11 cellular contexts compared by ENCODE assay signal in genomic region chr17:21279582-21279981, GRCh38. TPM values are rescaled to one million over a fixed set of nuclear protein-coding genes. Genes with fewer than 3 reads are reported as not detected.
DNase-seq lines count a peak whose midpoint lies in the region; ATAC-seq, FAIRE-seq and TF ChIP-seq lines count a peak whose summit lies in the region.
"Had no signal": no experiment of that assay in that cellular context is flagged by ENCODE, and none has a peak within 500 bp of the region (broad histone marks: within the 10 kb centered on the region; RNA-seq: fewer than 3 reads in every experiment).

No MANE protein-coding gene starts in this region.

- H3K9me3 Mint-ChIP-seq in activated T-cell treated with anti-CD3 and anti-CD28 coated beads, Interleukin-2, amount 50 U/mL, for 24 hours, result no peaks in the 10 kb centered on the region

- H3K9me3 ChIP-seq in SU-DHL-6 (ENCODE audit: insufficient read depth, low read length) (no peaks in the 10 kb centered on the region), endothelial cell of umbilical vein (replicated peaks; ENCODE audit: control insufficient read depth, insufficient read depth, low read length) (no peaks in the 10 kb centered on the region), skeletal muscle tissue (ENCODE audit: control insufficient read depth in 3 of 3, low read length in 3 of 3) (no peaks in the 10 kb centered on the region)
- H3K9me3 ChIP-seq: colonic mucosa, mucosa of descending colon, thoracic aorta had no signal

- POLR2A ChIA-PET in endothelial cell of umbilical vein (lab: Charles Lee), result interaction anchor here (0.5 kb wide), 1 partner anchor 151 kb away, joined by 4 read pairs; no protein-coding TSS in a partner anchor

- H4K20me1 ChIP-seq in SU-DHL-6 (ENCODE audit: low read depth, low read length) (no peaks in the 10 kb centered on the region), endothelial cell of umbilical vein (replicated peaks; ENCODE audit: control insufficient read depth, extremely low read depth, insufficient read depth, low read length) (no peaks in the 10 kb centered on the region)

- no peaks in the 10 kb centered on the region for H3K36me3 Mint-ChIP-seq in activated T-cell treated with anti-CD3 and anti-CD28 coated beads, Interleukin-2, amount 50 U/mL, for 24 hours (ENCODE audit: low read depth)

- H3K27me3 ChIP-seq in SU-DHL-6 (ENCODE audit: low read length) (no peaks in the 10 kb centered on the region), endothelial cell of umbilical vein (ENCODE audit: control insufficient read depth in 2 of 2, insufficient read depth in 2 of 2, low read length in 2 of 2) (no peaks in the 10 kb centered on the region), skeletal muscle tissue (ENCODE audit: control insufficient read depth in 3 of 3, insufficient read depth in 3 of 3, low read length in 3 of 3) (no peaks in the 10 kb centered on the region)
- H3K27me3 ChIP-seq: colonic mucosa had no signal

- H3K4me1 ChIP-seq in endothelial cell of umbilical vein (ENCODE audit: control insufficient read depth, extremely low read depth, insufficient read depth, low read length) (peaks cover 26% of the 10 kb centered on the region), skeletal muscle tissue (ENCODE audit: control insufficient read depth in 3 of 3, insufficient read depth in 3 of 3, low read length in 3 of 3) (peaks cover 51 to 72% (median 70%) of the 10 kb centered on the region in 3 donors)

- CTCF ChIA-PET in endothelial cell of umbilical vein (lab: Charles Lee), result interaction anchor here (0.5 to 9.0 kb wide), 21 partner anchors 9 to 342 kb away, joined by 3 to 71 read pairs (median 4); partner anchors contain the start of genes NATD1, TMEM11 and USP22

- H3K9me2 ChIP-seq in SU-DHL-6 (replicated peaks; ENCODE audit: insufficient read depth, low read length), result no peaks in the 10 kb centered on the region

- no peak for DNase-seq in activated T-cell treated with anti-CD3 and anti-CD28 coated beads, Interleukin-2, amount 50 U/mL, for 24 hours
- no peak for DNase-seq in activated T-cell treated with anti-CD3 and anti-CD28 coated beads, Interleukin-2, amount 50 U/mL, for 1 hour
- DNase-seq in endothelial cell of umbilical vein (ENCODE audit: low read depth, low spot score) (no peak), ecto neural progenitor cell (ENCODE audit: low spot score) (no peak)

- no peak overlapping the region for H3K4me3 Mint-ChIP-seq in activated T-cell treated with anti-CD3 and anti-CD28 coated beads, Interleukin-2, amount 50 U/mL, for 24 hours

- H3K4me2 ChIP-seq in SU-DHL-6 (ENCODE audit: low read depth, low read length, poor library complexity, severe bottlenecking) (no peak overlapping the region), endothelial cell of umbilical vein (ENCODE audit: insufficient read depth, low read length) (no peak overlapping the region)

- ATAC-seq in GM21576 (IDR thresholded peaks at IDR 0.05; ENCODE audit: unreplicated experiment) (no peak), GM18502 (IDR thresholded peaks at IDR 0.05; ENCODE audit: poor library complexity, unreplicated experiment) (no peak)

- no peak overlapping the region for H3K27ac ChIP-seq in SU-DHL-6 (ENCODE audit: low read depth, low read length)
- H3K27ac ChIP-seq in endothelial cell of umbilical vein (ENCODE audit: insufficient read depth, low read depth, low read length), result no peak overlapping the region
- peak overlapping the region; percentile 61 for H3K27ac ChIP-seq in skeletal muscle tissue (ENCODE audit: low read depth, low read length)
- H3K27ac ChIP-seq: thoracic aorta had no signal

- no peaks in the 10 kb centered on the region for H3F3A ChIP-seq in SU-DHL-6 (ENCODE audit: insufficient read depth)

- FAIRE-seq in endothelial cell of umbilical vein (lab: Jason Lieb, UNC), result no peak

- H2AFZ ChIP-seq in SU-DHL-6 (ENCODE audit: low read depth, low read length, severe bottlenecking) (peak overlapping the region; percentile 35), endothelial cell of umbilical vein (ENCODE audit: low read depth, low read length) (peak overlapping the region; percentile 18)

- H3K4me1 Mint-ChIP-seq in activated T-cell treated with anti-CD3 and anti-CD28 coated beads, Interleukin-2, amount 50 U/mL, for 24 hours (ENCODE audit: low read depth), result peaks cover 74% of the 10 kb centered on the region

- no peaks in the 10 kb centered on the region for H3K36me3 ChIP-seq in SU-DHL-6 (ENCODE audit: low read length)
- no peaks in the 10 kb centered on the region for H3K36me3 ChIP-seq in endothelial cell of umbilical vein (ENCODE audit: control insufficient read depth in 2 of 2, extremely low read depth in 1 of 2, insufficient read depth in 2 of 2, low read length in 2 of 2)
- no peaks in the 10 kb centered on the region for H3K36me3 ChIP-seq in skeletal muscle tissue (ENCODE audit: control insufficient read depth in 3 of 3, insufficient read depth in 3 of 3, low read length in 3 of 3)
- H3K36me3 ChIP-seq: colonic mucosa, thoracic aorta had no signal

- H3K27me3 Mint-ChIP-seq in activated T-cell treated with anti-CD3 and anti-CD28 coated beads, Interleukin-2, amount 50 U/mL, for 24 hours, result no peaks in the 10 kb centered on the region

- H3K9me1 ChIP-seq in endothelial cell of umbilical vein (replicated peaks; ENCODE audit: control insufficient read depth, extremely low read depth, insufficient read depth, low read length), result no peaks in the 10 kb centered on the region

- intact Hi-C loops in endothelial cell of umbilical vein (cut with micrococcal nuclease), result no loop called here

- peak overlapping the region; percentile 53 for H3K27ac Mint-ChIP-seq in activated T-cell treated with anti-CD3 and anti-CD28 coated beads, Interleukin-2, amount 50 U/mL, for 24 hours

- H3K79me2 ChIP-seq in SU-DHL-6 (ENCODE audit: insufficient read depth, low read length) (peaks cover under 1% of the 10 kb centered on the region; the same call in 1 of the 2 replicates), endothelial cell of umbilical vein (ENCODE audit: control insufficient read depth, insufficient read depth, low read length) (no peaks in the 10 kb centered on the region)

- dilution Hi-C loops in endothelial cell of umbilical vein (cut with MboI; ENCODE audit: extremely low pct_ligation_motif_present, low sequenced_read_pairs), result no loop called here

- H3K4me3 ChIP-seq in SU-DHL-6 (ENCODE audit: insufficient read depth, low read length, poor library complexity, severe bottlenecking), result no peak overlapping the region
- H3K4me3 ChIP-seq in endothelial cell of umbilical vein (replicated peaks in 1 of 3; ENCODE audit: insufficient read depth in 1 of 3, low read depth in 1 of 3, low read length in 3 of 3), result no peak overlapping the region
- peak overlapping the region in 1 of 3 donors; percentile 23 for H3K4me3 ChIP-seq in skeletal muscle tissue (ENCODE audit: low read length in 3 of 3)
- H3K4me3 ChIP-seq: colonic mucosa, mucosa of descending colon, thoracic aorta had no signal

- no TSS peak for BruUV-seq in endothelial cell of umbilical vein (replicated peaks; lab: Mats Ljungman, UMichigan)

- no peak for TF ChIP-seq POLR2A in endothelial cell of umbilical vein (IDR thresholded peaks at IDR 0.05; ENCODE audit: low read depth, low read length)

- H3K9ac ChIP-seq in SU-DHL-6 (ENCODE audit: low read length) (no peak overlapping the region), endothelial cell of umbilical vein (replicated peaks; ENCODE audit: extremely low read depth, insufficient read depth, low read length) (no peak overlapping the region), skeletal muscle tissue (ENCODE audit: low read depth in 1 of 3, low read length in 3 of 3) (peak overlapping the region; percentile 44 to 64 (median 50))

- TF ChIP-seq CTCF in SU-DHL-6 (IDR thresholded peaks at IDR 0.05; ENCODE audit: insufficient read depth, low read length, poor library complexity, severe bottlenecking) (no peak), endothelial cell of umbilical vein (IDR thresholded peaks at IDR 0.05; ENCODE audit: extremely low read depth in 1 of 2, insufficient read depth in 1 of 2, low read depth in 1 of 2, low read length in 2 of 2) (no peak)

TF ChIP-seq in endothelial cell of umbilical vein, 7 proteins besides CTCF, POLR2A, EP300 and RAD21:
- TF ChIP-seq MAX (IDR thresholded peaks at IDR 0.05; ENCODE audit: insufficient read depth, insufficient read length) (no peak), JUN (IDR thresholded peaks at IDR 0.05; ENCODE audit: borderline replicate concordance, insufficient read depth, insufficient read length, low read depth) (no peak), FOS (IDR thresholded peaks at IDR 0.05; ENCODE audit: borderline replicate concordance, insufficient read depth, low read length) (no peak), POLR2AphosphoS5 (IDR thresholded peaks at IDR 0.05; ENCODE audit: insufficient read depth, low read depth, low read length) (no peak), GATA2 (IDR thresholded peaks at IDR 0.05; ENCODE audit: insufficient read depth, insufficient read length, low read depth, low read length) (no peak), MYC (IDR thresholded peaks at IDR 0.05; ENCODE audit: low read depth, low read length) (no peak), EZH2 (IDR thresholded peaks at IDR 0.05; ENCODE audit: borderline replicate concordance, low read depth, low read length, severe bottlenecking) (no peak)

RNA-seq across cellular contexts. Expression of gene MAP2K3, which starts 4.9 kb away (rescaled TPM):
- 33.2 and 36.3 TPM in 2 replicates for total RNA-seq in endothelial cell of umbilical vein
- 13.5 and 15.3 TPM in 2 replicates for polyA plus RNA-seq in endothelial cell of umbilical vein
- 18.8 and 18.9 TPM in 2 replicates for polyA plus RNA-seq in endothelial cell of umbilical vein (2011; cell fraction: cytosol; rRNA removed)
- 17.6 and 18.2 TPM in 2 replicates for polyA plus RNA-seq in endothelial cell of umbilical vein (2011; cell fraction: nucleus; rRNA removed)
- polyA plus RNA-seq in endothelial cell of umbilical vein (2012), result 34.8 and 38.0 TPM in 2 replicates
- 9.7 and 9.8 TPM in 2 replicates for polyA minus RNA-seq in endothelial cell of umbilical vein
- 15.7 TPM for polyA minus RNA-seq in endothelial cell of umbilical vein (2011; cell fraction: cytosol; rRNA and poly(A)+ RNA removed)
- 9.1 and 15.9 TPM in 2 replicates for polyA minus RNA-seq in endothelial cell of umbilical vein (2011; cell fraction: nucleus; rRNA and poly(A)+ RNA removed)
- 11.5 TPM for total RNA-seq in skeletal muscle tissue

RNA-seq across cellular contexts. Expression of gene NATD1, which starts 26.4 kb away (rescaled TPM):
- total RNA-seq in endothelial cell of umbilical vein (7.2 and 8.1 TPM in 2 replicates), skeletal muscle tissue (3.7 TPM)
- polyA plus RNA-seq in endothelial cell of umbilical vein, result 6.9 and 7.0 TPM in 2 replicates
- 6.2 and 7.6 TPM in 2 replicates for polyA plus RNA-seq in endothelial cell of umbilical vein (2011; cell fraction: cytosol; rRNA removed)
- 4.6 and 5.3 TPM in 2 replicates for polyA plus RNA-seq in endothelial cell of umbilical vein (2011; cell fraction: nucleus; rRNA removed)
- 4.0 and 7.0 TPM in 2 replicates for polyA plus RNA-seq in endothelial cell of umbilical vein (2012)
- 6.2 and 6.7 TPM in 2 replicates for polyA minus RNA-seq in endothelial cell of umbilical vein
- 1.5 TPM for polyA minus RNA-seq in endothelial cell of umbilical vein (2011; cell fraction: cytosol; rRNA and poly(A)+ RNA removed)
- polyA minus RNA-seq in endothelial cell of umbilical vein (2011; cell fraction: nucleus; rRNA and poly(A)+ RNA removed), result 2.9 and 4.6 TPM in 2 replicates

Comparison
In these comparisons a context has a peak if more than half of its experiments do, and no peak if none do; other contexts are left out.
1. H3K9ac ChIP-seq: peak in skeletal muscle tissue (3 of 3); none in SU-DHL-6 (single experiment) and endothelial cell of umbilical vein (single experiment).